ENCODE assay signal across 24 cellular contexts in the genomic region with DNA sequence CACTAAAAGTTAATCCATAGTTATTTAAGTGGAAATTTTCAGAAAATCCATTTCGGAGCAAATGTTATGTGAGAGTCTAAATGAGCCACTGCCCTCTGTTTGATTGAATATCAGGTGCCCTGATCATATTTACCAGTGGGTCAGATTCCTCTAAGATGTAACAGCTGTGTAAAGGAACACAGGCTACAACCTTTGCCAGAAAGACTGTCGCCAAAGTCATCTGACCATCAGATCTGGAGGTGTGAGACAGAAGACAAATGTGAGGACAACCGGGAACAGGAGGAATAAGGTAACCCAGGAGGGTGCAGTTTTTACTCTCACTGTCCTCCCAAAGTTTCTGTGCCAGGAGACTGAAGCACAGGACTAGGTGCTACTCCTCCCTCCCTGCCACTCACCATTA.
A peak's percentile ranks its signal among the peaks of the same experiment; 100 is the strongest.
DNase-seq lines count a peak whose midpoint lies in the region; ATAC-seq and TF ChIP-seq lines count a peak whose summit lies in the region.
"Had no signal": no experiment of that assay in that cellular context is flagged by ENCODE, and none has a peak within 500 bp of the region (broad histone marks: within the 10 kb centered on the region; RNA-seq: fewer than 3 reads in every experiment).

No MANE protein-coding gene starts in this region.

- CTCF ChIA-PET in WTC11 (lab: Charles Lee): no interaction called here

- no peak overlapping the region for H3K9ac ChIP-seq in parathyroid adenoma
- H3K9ac ChIP-seq: GM23248 had no signal

- H3K9me3 ChIP-seq in parathyroid adenoma (ENCODE audit: control insufficient read depth, low read length): no peaks in the 10 kb centered on the region
- H3K9me3 ChIP-seq: HAP-1 had no signal

- H3K79me2 ChIP-seq in parathyroid adenoma: no peaks in the 10 kb centered on the region

- H3K4me1 ChIP-seq in parathyroid adenoma: peaks cover 3% of the 10 kb centered on the region

- DNase-seq in NCI-H1092 treated with DMSO at 0.1 percent for 48 hours (lab: John Stamatoyannopoulos, UW): peak; percentile 7
- DNase-seq in NCI-H1092 (lab: John Stamatoyannopoulos, UW): no peak
- no peak for DNase-seq in WTC11 (ENCODE audit: low spot score)
- DNase-seq in stimulated activated CD8-positive, alpha-beta memory T cell treated with anti-CD3 and anti-CD28 coated beads, Interleukin-4, amount 100 ng/mL, for 48 hours: no peak
- DNase-seq in NCI-H526 (lab: John Stamatoyannopoulos, UW): no peak
- no peak for DNase-seq in SKM-1 (lab: John Stamatoyannopoulos, UW; ENCODE audit: unreplicated experiment)
- DNase-seq: 8988T, ACHN, Calu3, GM23248, HFFc6, IMR-90, KG1, MM.1S, NCI-H1048, NCI-H446 treated with DMSO at 0.1 percent for 48 hours, NCI-H526 treated with DMSO at 0.1 percent for 48 hours, SHP77 treated with DMSO at 0.1 percent for 48 hours, SW 1271 had no signal

- H3K4me3 ChIP-seq in parathyroid adenoma (ENCODE audit: low read depth, low read length): no peak overlapping the region
- H3K4me3 ChIP-seq: GM23248, HAP-1, SK-N-MC had no signal

- peaks cover 23% of the 10 kb centered on the region for H3K4me1 Mint-ChIP-seq in WTC11

- no peak overlapping the region for H3K4me2 ChIP-seq in parathyroid adenoma (ENCODE audit: low read length)

- ATAC-seq in WTC11: no peak
- ATAC-seq: Panc1 had no signal

- POLR2A ChIA-PET in WTC11 (lab: Charles Lee): no interaction called here

- no peaks in the 10 kb centered on the region for H3K36me3 ChIP-seq in parathyroid adenoma (ENCODE audit: control insufficient read depth, insufficient read depth, low read length)
- H3K36me3 ChIP-seq: HAP-1 had no signal

- no peak overlapping the region for H3K4me3 Mint-ChIP-seq in WTC11
- H3K4me3 Mint-ChIP-seq: HFFc6 had no signal

- no peaks in the 10 kb centered on the region for H3K36me3 Mint-ChIP-seq in WTC11

- H3K9me3 Mint-ChIP-seq in WTC11: 0 out of 2 replicates have a peak, but pooled peaks cover 4% of the 10 kb centered on the region
- H3K9me3 Mint-ChIP-seq: HFFc6 had no signal

- H3K27me3 Mint-ChIP-seq in WTC11 (ENCODE audit: low read depth): no peaks in the 10 kb centered on the region

- H3K27ac ChIP-seq in parathyroid adenoma: no peak overlapping the region
- H3K27ac ChIP-seq: GM23248, RWPE1, SK-N-MC had no signal

- peak overlapping the region; percentile 58 for H2AFZ ChIP-seq in parathyroid adenoma
- H2AFZ ChIP-seq: GM23248 had no signal

- no peaks in the 10 kb centered on the region for H3K27me3 ChIP-seq in parathyroid adenoma (ENCODE audit: control insufficient read depth, insufficient read depth, low read length)

- no peak for TF ChIP-seq CTCF in WTC11 (IDR thresholded peaks at IDR 0.05)
- TF ChIP-seq CTCF in parathyroid adenoma (IDR thresholded peaks at IDR 0.05): no peak

- H3K27ac Mint-ChIP-seq in WTC11: peak overlapping the region; percentile 33; the same call in 1 of the 2 replicates
- H3K27ac Mint-ChIP-seq: HFFc6 had no signal

TF ChIP-seq in WTC11, 78 proteins besides CTCF, POLR2A, EP300 and RAD21 (continues in another document):
- TF ChIP-seq, protein P1, sequence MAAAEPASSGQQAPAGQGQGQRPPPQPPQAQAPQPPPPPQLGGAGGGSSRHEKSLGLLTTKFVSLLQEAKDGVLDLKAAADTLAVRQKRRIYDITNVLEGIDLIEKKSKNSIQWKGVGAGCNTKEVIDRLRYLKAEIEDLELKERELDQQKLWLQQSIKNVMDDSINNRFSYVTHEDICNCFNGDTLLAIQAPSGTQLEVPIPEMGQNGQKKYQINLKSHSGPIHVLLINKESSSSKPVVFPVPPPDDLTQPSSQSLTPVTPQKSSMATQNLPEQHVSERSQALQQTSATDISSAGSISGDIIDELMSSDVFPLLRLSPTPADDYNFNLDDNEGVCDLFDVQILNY (CRISPR knock-in tag; IDR thresholded peaks at IDR 0.05): no peak
- TF ChIP-seq NR3C1 (CRISPR knock-in tag; conservative IDR thresholded peaks at IDR 0.05; ENCODE audit: low read depth) (no peak), HMGXB4 (CRISPR knock-in tag; IDR thresholded peaks at IDR 0.05) (no peak), USF2 (CRISPR knock-in tag; IDR thresholded peaks at IDR 0.05) (no peak), ZNF425 (CRISPR knock-in tag; conservative IDR thresholded peaks at IDR 0.05) (no peak), ZNF138 (CRISPR knock-in tag; conservative IDR thresholded peaks at IDR 0.05) (no peak), ZNF232 (CRISPR knock-in tag; IDR thresholded peaks at IDR 0.05) (no peak), ATF1 (CRISPR knock-in tag; IDR thresholded peaks at IDR 0.05) (no peak), ZNF671 (CRISPR knock-in tag; IDR thresholded peaks at IDR 0.05) (no peak)
- TF ChIP-seq, protein P2, sequence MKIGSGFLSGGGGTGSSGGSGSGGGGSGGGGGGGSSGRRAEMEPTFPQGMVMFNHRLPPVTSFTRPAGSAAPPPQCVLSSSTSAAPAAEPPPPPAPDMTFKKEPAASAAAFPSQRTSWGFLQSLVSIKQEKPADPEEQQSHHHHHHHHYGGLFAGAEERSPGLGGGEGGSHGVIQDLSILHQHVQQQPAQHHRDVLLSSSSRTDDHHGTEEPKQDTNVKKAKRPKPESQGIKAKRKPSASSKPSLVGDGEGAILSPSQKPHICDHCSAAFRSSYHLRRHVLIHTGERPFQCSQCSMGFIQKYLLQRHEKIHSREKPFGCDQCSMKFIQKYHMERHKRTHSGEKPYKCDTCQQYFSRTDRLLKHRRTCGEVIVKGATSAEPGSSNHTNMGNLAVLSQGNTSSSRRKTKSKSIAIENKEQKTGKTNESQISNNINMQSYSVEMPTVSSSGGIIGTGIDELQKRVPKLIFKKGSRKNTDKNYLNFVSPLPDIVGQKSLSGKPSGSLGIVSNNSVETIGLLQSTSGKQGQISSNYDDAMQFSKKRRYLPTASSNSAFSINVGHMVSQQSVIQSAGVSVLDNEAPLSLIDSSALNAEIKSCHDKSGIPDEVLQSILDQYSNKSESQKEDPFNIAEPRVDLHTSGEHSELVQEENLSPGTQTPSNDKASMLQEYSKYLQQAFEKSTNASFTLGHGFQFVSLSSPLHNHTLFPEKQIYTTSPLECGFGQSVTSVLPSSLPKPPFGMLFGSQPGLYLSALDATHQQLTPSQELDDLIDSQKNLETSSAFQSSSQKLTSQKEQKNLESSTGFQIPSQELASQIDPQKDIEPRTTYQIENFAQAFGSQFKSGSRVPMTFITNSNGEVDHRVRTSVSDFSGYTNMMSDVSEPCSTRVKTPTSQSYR (CRISPR knock-in tag; IDR thresholded peaks at IDR 0.05): no peak
- TF ChIP-seq, protein P3, sequence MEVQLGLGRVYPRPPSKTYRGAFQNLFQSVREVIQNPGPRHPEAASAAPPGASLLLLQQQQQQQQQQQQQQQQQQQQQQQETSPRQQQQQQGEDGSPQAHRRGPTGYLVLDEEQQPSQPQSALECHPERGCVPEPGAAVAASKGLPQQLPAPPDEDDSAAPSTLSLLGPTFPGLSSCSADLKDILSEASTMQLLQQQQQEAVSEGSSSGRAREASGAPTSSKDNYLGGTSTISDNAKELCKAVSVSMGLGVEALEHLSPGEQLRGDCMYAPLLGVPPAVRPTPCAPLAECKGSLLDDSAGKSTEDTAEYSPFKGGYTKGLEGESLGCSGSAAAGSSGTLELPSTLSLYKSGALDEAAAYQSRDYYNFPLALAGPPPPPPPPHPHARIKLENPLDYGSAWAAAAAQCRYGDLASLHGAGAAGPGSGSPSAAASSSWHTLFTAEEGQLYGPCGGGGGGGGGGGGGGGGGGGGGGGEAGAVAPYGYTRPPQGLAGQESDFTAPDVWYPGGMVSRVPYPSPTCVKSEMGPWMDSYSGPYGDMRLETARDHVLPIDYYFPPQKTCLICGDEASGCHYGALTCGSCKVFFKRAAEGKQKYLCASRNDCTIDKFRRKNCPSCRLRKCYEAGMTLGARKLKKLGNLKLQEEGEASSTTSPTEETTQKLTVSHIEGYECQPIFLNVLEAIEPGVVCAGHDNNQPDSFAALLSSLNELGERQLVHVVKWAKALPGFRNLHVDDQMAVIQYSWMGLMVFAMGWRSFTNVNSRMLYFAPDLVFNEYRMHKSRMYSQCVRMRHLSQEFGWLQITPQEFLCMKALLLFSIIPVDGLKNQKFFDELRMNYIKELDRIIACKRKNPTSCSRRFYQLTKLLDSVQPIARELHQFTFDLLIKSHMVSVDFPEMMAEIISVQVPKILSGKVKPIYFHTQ (CRISPR knock-in tag; IDR thresholded peaks at IDR 0.05): no peak
